Comparison of ENCODE assay signal across 1 cellular context in genomic region chr5:43120720-43121564, GRCh38.
TF ChIP-seq lines count a peak whose summit lies in the region.

TSS of gene ZNF131 (plus strand) at chr5:43120914. CDS start at chr5:43122054, 1,140 bp downstream.

TF ChIP-seq in HepG2, 621 proteins besides CTCF, POLR2A, EP300 and RAD21 (continued from another document and continues in another):
- peak; percentile 52 for TF ChIP-seq ETV6 (CRISPR knock-in tag; conservative IDR thresholded peaks at IDR 0.05)
- no peak; the same call in 1 of the 2 replicates for TF ChIP-seq CENPT (CRISPR knock-in tag; IDR thresholded peaks at IDR 0.05; ENCODE audit: low read depth)
- peak; percentile 24; the same call in 1 of the 2 replicates for TF ChIP-seq E2F2 (CRISPR knock-in tag; IDR thresholded peaks at IDR 0.05; ENCODE audit: borderline replicate concordance)
- TF ChIP-seq KAT8 (CRISPR knock-in tag; IDR thresholded peaks at IDR 0.05): peak; percentile 56
- TF ChIP-seq TMF1 (CRISPR knock-in tag; IDR thresholded peaks at IDR 0.05; ENCODE audit: low read depth): peak; percentile 94
- no peak for TF ChIP-seq ZNF619 (CRISPR knock-in tag; IDR thresholded peaks at IDR 0.05)
- TF ChIP-seq, protein P1, sequence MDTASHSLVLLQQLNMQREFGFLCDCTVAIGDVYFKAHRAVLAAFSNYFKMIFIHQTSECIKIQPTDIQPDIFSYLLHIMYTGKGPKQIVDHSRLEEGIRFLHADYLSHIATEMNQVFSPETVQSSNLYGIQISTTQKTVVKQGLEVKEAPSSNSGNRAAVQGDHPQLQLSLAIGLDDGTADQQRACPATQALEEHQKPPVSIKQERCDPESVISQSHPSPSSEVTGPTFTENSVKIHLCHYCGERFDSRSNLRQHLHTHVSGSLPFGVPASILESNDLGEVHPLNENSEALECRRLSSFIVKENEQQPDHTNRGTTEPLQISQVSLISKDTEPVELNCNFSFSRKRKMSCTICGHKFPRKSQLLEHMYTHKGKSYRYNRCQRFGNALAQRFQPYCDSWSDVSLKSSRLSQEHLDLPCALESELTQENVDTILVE (CRISPR knock-in tag; IDR thresholded peaks at IDR 0.05): no peak; the same call in none of the 2 replicates
- TF ChIP-seq HIC2 (CRISPR knock-in tag; IDR thresholded peaks at IDR 0.05; ENCODE audit: low read depth): 0 out of 2 replicates have a peak, but pooled peaks have one; percentile 31
- TF ChIP-seq FOXM1 (CRISPR knock-in tag; IDR thresholded peaks at IDR 0.05): no peak
- TF ChIP-seq ZSCAN20 (CRISPR knock-in tag; IDR thresholded peaks at IDR 0.05; ENCODE audit: borderline replicate concordance): peak; percentile 91; the same call in 1 of the 2 replicates
- peak; percentile 48; the same call in 1 of the 2 replicates for TF ChIP-seq GABPA (IDR thresholded peaks at IDR 0.05; ENCODE audit: low read depth, low read length)
- peak; percentile 74 for TF ChIP-seq GABPA (CRISPR knock-in tag; IDR thresholded peaks at IDR 0.05; ENCODE audit: low read depth)
- TF ChIP-seq ZNF570 (CRISPR knock-in tag; IDR thresholded peaks at IDR 0.05; ENCODE audit: borderline replicate concordance): peak; percentile 93; the same call in 1 of the 2 replicates
- 0 out of 2 replicates have a peak, but pooled peaks have one; percentile 59 for TF ChIP-seq ZBTB3 (CRISPR knock-in tag; IDR thresholded peaks at IDR 0.05; ENCODE audit: borderline replicate concordance, low read depth)
- peak; percentile 32; the same call in 1 of the 2 replicates for TF ChIP-seq PPARG (CRISPR knock-in tag; conservative IDR thresholded peaks at IDR 0.05)
- TF ChIP-seq BHLHE40 (IDR thresholded peaks at IDR 0.05; ENCODE audit: low read length): peak; percentile 95
- no peak for TF ChIP-seq ZBTB46 (CRISPR knock-in tag; IDR thresholded peaks at IDR 0.05; ENCODE audit: borderline replicate concordance)
- peak; percentile 71 for TF ChIP-seq MED8 (CRISPR knock-in tag; IDR thresholded peaks at IDR 0.05; ENCODE audit: insufficient replicate concordance)
- no peak for TF ChIP-seq SOX13 (IDR thresholded peaks at IDR 0.05)
- TF ChIP-seq SOX13 (CRISPR knock-in tag; conservative IDR thresholded peaks at IDR 0.05 in 1 of 2, IDR thresholded peaks at IDR 0.05 in 1 of 2): peak in 1 of 2 experiments; percentile 32; a peak in 1 of 4 replicates
- TF ChIP-seq ZMAT3 (CRISPR knock-in tag; conservative IDR thresholded peaks at IDR 0.05): peak; percentile 94
- TF ChIP-seq ZNF75D (CRISPR knock-in tag; IDR thresholded peaks at IDR 0.05; ENCODE audit: borderline replicate concordance): no peak
- TF ChIP-seq ZNF142 (CRISPR knock-in tag; IDR thresholded peaks at IDR 0.05): peak; percentile 81
- TF ChIP-seq ZNF678 (CRISPR knock-in tag; IDR thresholded peaks at IDR 0.05): peak; percentile 72
- 0 out of 2 replicates have a peak, but pooled peaks have one; percentile 29 for TF ChIP-seq NAIF1 (CRISPR knock-in tag; IDR thresholded peaks at IDR 0.05; ENCODE audit: borderline replicate concordance)
- 0 out of 2 replicates have a peak, but pooled peaks have one; percentile 6 for TF ChIP-seq CEBPG (CRISPR knock-in tag; IDR thresholded peaks at IDR 0.05)
- TF ChIP-seq ZNF468 (CRISPR knock-in tag; IDR thresholded peaks at IDR 0.05): no peak
- no peak for TF ChIP-seq ZNF280D (CRISPR knock-in tag; IDR thresholded peaks at IDR 0.05)
- TF ChIP-seq GATAD1 (CRISPR knock-in tag; IDR thresholded peaks at IDR 0.05): peak; percentile 78
- TF ChIP-seq, protein P2, sequence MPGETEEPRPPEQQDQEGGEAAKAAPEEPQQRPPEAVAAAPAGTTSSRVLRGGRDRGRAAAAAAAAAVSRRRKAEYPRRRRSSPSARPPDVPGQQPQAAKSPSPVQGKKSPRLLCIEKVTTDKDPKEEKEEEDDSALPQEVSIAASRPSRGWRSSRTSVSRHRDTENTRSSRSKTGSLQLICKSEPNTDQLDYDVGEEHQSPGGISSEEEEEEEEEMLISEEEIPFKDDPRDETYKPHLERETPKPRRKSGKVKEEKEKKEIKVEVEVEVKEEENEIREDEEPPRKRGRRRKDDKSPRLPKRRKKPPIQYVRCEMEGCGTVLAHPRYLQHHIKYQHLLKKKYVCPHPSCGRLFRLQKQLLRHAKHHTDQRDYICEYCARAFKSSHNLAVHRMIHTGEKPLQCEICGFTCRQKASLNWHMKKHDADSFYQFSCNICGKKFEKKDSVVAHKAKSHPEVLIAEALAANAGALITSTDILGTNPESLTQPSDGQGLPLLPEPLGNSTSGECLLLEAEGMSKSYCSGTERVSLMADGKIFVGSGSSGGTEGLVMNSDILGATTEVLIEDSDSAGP (CRISPR knock-in tag; IDR thresholded peaks at IDR 0.05; ENCODE audit: borderline replicate concordance): peak; percentile 71
- peak; percentile 96 for TF ChIP-seq ARNT2 (CRISPR knock-in tag; IDR thresholded peaks at IDR 0.05; ENCODE audit: low read depth)
- peak; percentile 32; the same call in 1 of the 2 replicates for TF ChIP-seq PRDM10 (CRISPR knock-in tag; IDR thresholded peaks at IDR 0.05; ENCODE audit: low read depth)
